19 cellular contexts compared by ENCODE assay signal in genomic region chr12:132615579-132616066, GRCh38. TPM values are rescaled to one million over a fixed set of nuclear protein-coding genes. Genes with fewer than 3 reads are reported as not detected.
"Had no signal": no experiment of that assay in that cellular context is flagged by ENCODE, and none has a peak within 500 bp of the region (broad histone marks: within the 10 kb centered on the region; RNA-seq: fewer than 3 reads in every experiment).

No MANE protein-coding gene starts in this region.

- H3K4me3 ChIP-seq: colonic mucosa, dorsolateral prefrontal cortex, heart left ventricle, ovary, sigmoid colon, skin epidermis had no signal

- H3K27ac ChIP-seq: colonic mucosa, dorsolateral prefrontal cortex, heart left ventricle, ovary, sigmoid colon, skin epidermis had no signal

- H3K4me1 ChIP-seq: colonic mucosa had no signal

- H3K9me3 ChIP-seq: colonic mucosa had no signal

- H3K36me3 ChIP-seq: colonic mucosa, heart left ventricle, ovary, sigmoid colon had no signal

RNA-seq across cellular contexts. Expression of gene P2RX2, which starts 3.0 kb away (rescaled TPM):
- total RNA-seq: cerebellum, fibroblast of lung, frontal cortex, glomerular endothelial cell, heart left ventricle, kidney epithelial cell, liver, mammary epithelial cell, mesenteric fat pad, posterior vena cava, urinary bladder had no signal
- polyA plus RNA-seq: fibroblast of lung; heart left ventricle; liver; mammary epithelial cell; naive thymus-derived CD4-positive, alpha-beta T cell had no signal

RNA-seq across cellular contexts. Expression of gene LRCOL1, which starts 5.2 kb away (rescaled TPM):
- total RNA-seq: cerebellum; frontal cortex; glomerular endothelial cell; heart left ventricle; kidney epithelial cell; left colon; mammary epithelial cell; mesenteric fat pad; mononuclear cell; naive thymus-derived CD4-positive, alpha-beta T cell; urinary bladder had no signal
- polyA plus RNA-seq: fibroblast of lung; heart left ventricle; mammary epithelial cell; naive thymus-derived CD4-positive, alpha-beta T cell had no signal
